ENCODE assay signal across 7 cellular contexts in genomic region chr21:42654913-42655796, GRCh38. TPM values are rescaled to one million over a fixed set of nuclear protein-coding genes. Genes with fewer than 3 reads are reported as not detected.
DNase-seq lines count a peak whose midpoint lies in the region; ATAC-seq, FAIRE-seq and TF ChIP-seq lines count a peak whose summit lies in the region.

No MANE protein-coding gene starts in this region.

- H3K27me3 Mint-ChIP-seq in activated B cell treated with CpG ODN at 0.5 μM for 24 hours = peaks cover 50% of the 10 kb centered on the region
- H3K27me3 Mint-ChIP-seq in stimulated activated naive B cell treated with anti-CD40 and anti-IgM and Interleukin-4, amounts not matched to agents 10 μg/mL and 1 μg/mL and 100 μg/mL, for 72 hours = peaks cover 51 to 61% of the 10 kb centered on the region in 2 donors

- no peaks in the 10 kb centered on the region for H3K9me3 ChIP-seq in iPS-18a (ENCODE audit: control insufficient read depth, low read depth, low read length)

- no peak for ATAC-seq in activated B cell treated with CpG ODN at 0.5 μM for 24 hours (ENCODE audit: low read depth)
- ATAC-seq in stimulated activated naive B cell treated with anti-CD40 and anti-IgM and Interleukin-4, amounts not matched to agents 10 μg/mL and 1 μg/mL and 100 μg/mL, for 72 hours (replicated peaks) = no peak
- ATAC-seq in GM18868 (IDR thresholded peaks at IDR 0.05; ENCODE audit: unreplicated experiment) = no peak

- no peak for TF ChIP-seq CTCF in activated B cell treated with CpG ODN at 0.5 μM for 24 hours (IDR thresholded peaks at IDR 0.05)

- H3K36me3 ChIP-seq in iPS-18a (ENCODE audit: control insufficient read depth, low read depth, low read length) = no peaks in the 10 kb centered on the region

- peak overlapping the region; percentile 64 for H3K4me3 Mint-ChIP-seq in activated B cell treated with CpG ODN at 0.5 μM for 24 hours
- peak overlapping the region; percentile 10 to 72 for H3K4me3 Mint-ChIP-seq in stimulated activated naive B cell treated with anti-CD40 and anti-IgM and Interleukin-4, amounts not matched to agents 10 μg/mL and 1 μg/mL and 100 μg/mL, for 72 hours

- POLR2A ChIA-PET in activated B cell treated with CpG ODN at 0.5 μM for 24 hours (lab: Charles Lee) = interaction anchor here (1.0 kb wide), 1 partner anchor 129 kb away, joined by 4 read pairs; no protein-coding TSS in a partner anchor

- intact Hi-C loops in activated B cell treated with CpG ODN at 0.5 μM for 24 hours (cut with micrococcal nuclease) = loop anchor here (10.0 kb wide), 1 partner anchor 160 kb away; no protein-coding TSS in a partner anchor

- H3K4me3 ChIP-seq in iPS-18a (ENCODE audit: low read length) = peak overlapping the region; percentile 77

- peaks cover 39% of the 10 kb centered on the region for H3K4me1 Mint-ChIP-seq in activated B cell treated with CpG ODN at 0.5 μM for 24 hours
- H3K4me1 Mint-ChIP-seq in stimulated activated naive B cell treated with anti-CD40 and anti-IgM and Interleukin-4, amounts not matched to agents 10 μg/mL and 1 μg/mL and 100 μg/mL, for 72 hours = peaks cover 36 to 64% of the 10 kb centered on the region in 2 donors

- peak overlapping the region; percentile 67 for H3K9ac ChIP-seq in iPS-18a (ENCODE audit: low read length)

- no peak overlapping the region for H3K27ac ChIP-seq in iPS-18a (ENCODE audit: low read length)

- H3K9me3 Mint-ChIP-seq in activated B cell treated with CpG ODN at 0.5 μM for 24 hours = no peaks in the 10 kb centered on the region
- H3K9me3 Mint-ChIP-seq in stimulated activated naive B cell treated with anti-CD40 and anti-IgM and Interleukin-4, amounts not matched to agents 10 μg/mL and 1 μg/mL and 100 μg/mL, for 72 hours = no peaks in the 10 kb centered on the region

- no peaks in the 10 kb centered on the region for H3K27me3 ChIP-seq in iPS-18a (ENCODE audit: control insufficient read depth, insufficient read depth, low read length)

- no peaks in the 10 kb centered on the region for H3K36me3 Mint-ChIP-seq in activated B cell treated with CpG ODN at 0.5 μM for 24 hours (ENCODE audit: low read depth)
- H3K36me3 Mint-ChIP-seq in stimulated activated naive B cell treated with anti-CD40 and anti-IgM and Interleukin-4, amounts not matched to agents 10 μg/mL and 1 μg/mL and 100 μg/mL, for 72 hours = no peaks in the 10 kb centered on the region

- no peak overlapping the region for H3K27ac Mint-ChIP-seq in activated B cell treated with CpG ODN at 0.5 μM for 24 hours
- no peak overlapping the region for H3K27ac Mint-ChIP-seq in stimulated activated naive B cell treated with anti-CD40 and anti-IgM and Interleukin-4, amounts not matched to agents 10 μg/mL and 1 μg/mL and 100 μg/mL, for 72 hours

- CTCF ChIA-PET in activated B cell treated with CpG ODN at 0.5 μM for 24 hours (lab: Charles Lee) = no interaction called here

- DNase-seq in HTR-8/SVneo (ENCODE audit: insufficient read length, low spot score) = no peak
- DNase-seq in activated B cell treated with CpG ODN at 0.5 μM for 24 hours = no peak
- DNase-seq in stimulated activated naive B cell treated with anti-CD40 and anti-IgM and Interleukin-4, amounts not matched to agents 10 μg/mL and 1 μg/mL and 100 μg/mL, for 72 hours = no peak
- no peak for DNase-seq in NCI-H82 treated with DMSO at 0.1 percent for 48 hours (lab: John Stamatoyannopoulos, UW; ENCODE audit: unreplicated experiment)
- no peak for DNase-seq in stimulated activated naive CD4-positive, alpha-beta T cell treated with Interleukin-2 at 50 U/mL for 16 hours (lab: John Stamatoyannopoulos, UW)

- peak; percentile 91 for FAIRE-seq in HTR-8/SVneo (lab: Jason Lieb, UNC)

- H3K4me1 ChIP-seq in iPS-18a (ENCODE audit: control insufficient read depth, low read depth, low read length) = peaks cover 32% of the 10 kb centered on the region

RNA-seq across cellular contexts. Expression of gene PDE9A, which starts 1.7 kb away (rescaled TPM):
- 0.58 and 0.83 TPM in 2 replicates for total RNA-seq in activated B cell treated with CpG ODN at 0.5 μM for 24 hours
